1 cellular context compared by ENCODE assay signal in genomic region chrX:109657364-109657763, GRCh38.
TF ChIP-seq lines count a peak whose summit lies in the region.
"Not testable (repeated sequence)": the region's sequence is repeated elsewhere in the genome, so short reads cannot be mapped to it uniquely, and the experiment has no call there.

No MANE protein-coding gene starts in this region.

- H3K36me3 ChIP-seq in HEK293 (ENCODE audit: control insufficient read depth in 2 of 2, insufficient read depth in 1 of 2, low read length in 2 of 2): peaks cover 9 to 16% of the 10 kb centered on the region in 2 experiments; a peak in 2 of 3 replicates

- POLR2A ChIA-PET in HEK293 (lab: Yijun Ruan, JAX): not testable (repeated sequence)

- not testable (repeated sequence) for H3K27ac ChIP-seq in HEK293 (ENCODE audit: extremely low read depth, low read depth, low read length)

- not testable (repeated sequence) for H3K4me1 ChIP-seq in HEK293 (ENCODE audit: control insufficient read depth, insufficient read depth, low read length)

- H3K9me3 ChIP-seq in HEK293 (ENCODE audit: control insufficient read depth, insufficient read depth, low read depth, low read length): not testable (repeated sequence)

- TF ChIP-seq CTCF in HEK293 (tag by site-specific recombination; IDR thresholded peaks at IDR 0.05): not testable (repeated sequence)

- CTCF ChIA-PET in HEK293 (lab: Yijun Ruan, JAX): interaction anchor here (0.5 kb wide), 1 partner anchor 23 kb away, joined by 3 read pairs; no protein-coding TSS in a partner anchor

- not testable (repeated sequence) for H3K4me3 ChIP-seq in HEK293 (ENCODE audit: low read depth, low read length)

TF ChIP-seq in HEK293, 187 proteins besides CTCF, POLR2A, EP300 and RAD21:
- TF ChIP-seq ZNF146 (tag by site-specific recombination; IDR thresholded peaks at IDR 0.05): peak; percentile 96
- TF ChIP-seq ZNF580 (tag by site-specific recombination; IDR thresholded peaks at IDR 0.05): 0 out of 2 replicates have a peak, but pooled peaks have one; percentile 26
